29 cellular contexts compared by ENCODE assay signal in the genomic region with DNA sequence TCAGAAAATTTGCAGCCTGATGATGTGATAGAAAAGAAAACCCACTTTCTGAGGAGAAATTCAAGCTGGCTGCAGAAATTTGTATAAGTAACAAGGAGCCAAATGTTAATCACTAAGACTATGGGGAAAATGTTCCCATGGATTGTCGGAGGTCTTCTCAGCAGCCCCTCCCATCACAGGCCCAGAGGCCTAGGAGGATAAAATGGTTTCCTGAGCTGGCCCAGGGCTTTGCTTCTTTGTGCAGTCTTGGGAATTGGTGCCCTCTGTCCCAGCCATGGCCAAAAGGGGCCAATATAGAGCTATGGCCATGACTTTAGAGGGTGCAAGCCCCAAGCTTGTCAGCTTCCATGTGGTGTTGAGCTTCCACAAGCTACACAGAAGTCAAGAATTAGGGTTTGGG.
"Had no signal": no experiment of that assay in that cellular context is flagged by ENCODE, and none has a peak within 500 bp of the region (broad histone marks: within the 10 kb centered on the region; RNA-seq: fewer than 3 reads in every experiment).

No MANE protein-coding gene starts in this region.

- H3K27ac ChIP-seq: adrenal gland, coronary artery, dorsolateral prefrontal cortex, WERI-Rb-1 had no signal

- H3K4me3 ChIP-seq: adrenal gland, coronary artery, dorsolateral prefrontal cortex had no signal

- ATAC-seq: activated CD4-positive, alpha-beta T cell treated with anti-CD3 and anti-CD28 coated beads for 36 hours; activated CD8-positive, alpha-beta memory T cell treated with anti-CD3 and anti-CD28 coated beads, Interleukin-2, amount 10 ng/mL, durations not matched to agents 7 days and 5 days; activated CD8-positive, alpha-beta T cell treated with anti-CD3 and anti-CD28 coated beads, Interleukin-2, amount 10 ng/mL, durations not matched to agents 7 days and 5 days; activated naive CD8-positive, alpha-beta T cell treated with anti-CD3 and anti-CD28 coated beads, Interleukin-2, amount 50 U/mL, for 24 hours; esophagus mucosa; T-helper 17 cell had no signal

- H3K27me3 ChIP-seq: adrenal gland, dorsolateral prefrontal cortex had no signal

- H3K36me3 ChIP-seq: adrenal gland, WERI-Rb-1 had no signal

- H3K4me1 ChIP-seq: adrenal gland had no signal

- FAIRE-seq: bronchial epithelial cell, frontal cortex had no signal

- DNase-seq: activated CD4-positive, alpha-beta memory T cell treated with anti-CD3 and anti-CD28 coated beads for 36 hours; activated CD4-positive, alpha-beta T cell treated with anti-CD3 and anti-CD28 coated beads for 36 hours; activated CD4-positive, alpha-beta T cell treated with anti-CD3 and anti-CD28 coated beads, Interleukin-2, amount 10 ng/mL, durations not matched to agents 24 days and 14 days; activated CD4-positive, CD25-positive, alpha-beta regulatory T cell; activated CD4-positive, CD25-positive, alpha-beta regulatory T cell treated with anti-CD3 and anti-CD28 coated beads, Interleukin-2, amount 50 U/mL, for 72 hours; activated CD8-positive, alpha-beta memory T cell treated with anti-CD3 and anti-CD28 coated beads, Interleukin-2, amount 10 ng/mL, durations not matched to agents 7 days and 5 days; activated CD8-positive, alpha-beta memory T cell treated with anti-CD3 and anti-CD28 coated beads, Interleukin-2, amount 50 U/mL, for 4 hours; activated CD8-positive, alpha-beta T cell treated with anti-CD3 and anti-CD28 coated beads, Interleukin-2, amount 10 ng/mL, durations not matched to agents 7 days and 5 days; activated effector memory CD4-positive, alpha-beta T cell treated with anti-CD3 and anti-CD28 coated beads, Interleukin-2, amount 50 U/mL, for 16 hours; activated naive CD4-positive, alpha-beta T cell treated with anti-CD3 and anti-CD28 coated beads for 36 hours; activated naive CD8-positive, alpha-beta T cell treated with anti-CD3 and anti-CD28 coated beads for 36 hours; activated naive CD8-positive, alpha-beta T cell treated with anti-CD3 and anti-CD28 coated beads, Interleukin-2, amount 50 U/mL, for 24 hours; activated T-cell treated with anti-CD3 and anti-CD28 coated beads, Interleukin-2, amount 50 U/mL, for 1 hour; activated T-cell treated with anti-CD3 and anti-CD28 coated beads, Interleukin-2, amount 50 U/mL, for 48 hours; adrenal gland; amygdala; aorta; dorsolateral prefrontal cortex; effector memory CD4-positive, alpha-beta T cell; endodermal cell; foreskin fibroblast; head of caudate nucleus; T-helper 17 cell; T1000; WERI-Rb-1 had no signal
